9 cellular contexts compared by ENCODE assay signal in genomic region chr9:68560131-68560844, GRCh38. TPM values are rescaled to one million over a fixed set of nuclear protein-coding genes. Genes with fewer than 3 reads are reported as not detected.
A peak's percentile ranks its signal among the peaks of the same experiment; 100 is the strongest.
DNase-seq lines count a peak whose midpoint lies in the region; ATAC-seq and TF ChIP-seq lines count a peak whose summit lies in the region.
"Had no signal": no experiment of that assay in that cellular context is flagged by ENCODE, and none has a peak within 500 bp of the region (broad histone marks: within the 10 kb centered on the region; RNA-seq: fewer than 3 reads in every experiment).

No MANE protein-coding gene starts in this region.

- H4K91ac ChIP-seq in mesenchymal stem cell (ENCODE audit: low read length), result no peak overlapping the region

- ATAC-seq in HG03432 (IDR thresholded peaks at IDR 0.05; ENCODE audit: unreplicated experiment), result peak; percentile 75
- ATAC-seq in stimulated activated memory B cell treated with anti-CD40 and anti-IgM and Interleukin-4, amounts not matched to agents 10 μg/mL and 1 μg/mL and 100 μg/mL, for 72 hours, result peak; percentile 55

- H3K4me3 ChIP-seq in WI38 (ENCODE audit: low read depth, low read length) (peak overlapping the region; percentile 25), mesenchymal stem cell (ENCODE audit: insufficient read depth in 1 of 2, low read depth in 1 of 2, low read length in 2 of 2) (no peak overlapping the region), osteoblast (ENCODE audit: insufficient read depth, low read length) (no peak overlapping the region)
- H3K4me3 ChIP-seq in effector memory CD4-positive, alpha-beta T cell (ENCODE audit: insufficient read depth, low read depth, low read length, poor library complexity, severe bottlenecking), result no peak overlapping the region

- H3K4me2 ChIP-seq in mesenchymal stem cell (ENCODE audit: low read length, poor library complexity, severe bottlenecking) (no peak overlapping the region), osteoblast (ENCODE audit: insufficient read depth, low read length) (no peak overlapping the region)

- no peaks in the 10 kb centered on the region for H4K20me1 ChIP-seq in osteoblast (ENCODE audit: insufficient read depth, low read length)

- peaks cover 13% of the 10 kb centered on the region for H3K4me1 Mint-ChIP-seq in stimulated activated memory B cell treated with anti-CD40 and anti-IgM and Interleukin-4, amounts not matched to agents 10 μg/mL and 1 μg/mL and 100 μg/mL, for 72 hours

- no peaks in the 10 kb centered on the region for H3K36me3 Mint-ChIP-seq in stimulated activated memory B cell treated with anti-CD40 and anti-IgM and Interleukin-4, amounts not matched to agents 10 μg/mL and 1 μg/mL and 100 μg/mL, for 72 hours

- H3K4me3 Mint-ChIP-seq in stimulated activated memory B cell treated with anti-CD40 and anti-IgM and Interleukin-4, amounts not matched to agents 10 μg/mL and 1 μg/mL and 100 μg/mL, for 72 hours, result no peak overlapping the region
- H3K4me3 Mint-ChIP-seq: stimulated activated naive CD8-positive, alpha-beta T cell treated with anti-CD3 and anti-CD28 coated beads, Interleukin-15, Interleukin-2, amounts not matched to agents 100 ng/mL and 50 ng/mL, for 24 hours had no signal

- no peak overlapping the region for H2AK5ac ChIP-seq in mesenchymal stem cell (ENCODE audit: low read length, severe bottlenecking)

- no peak overlapping the region for H3K27ac Mint-ChIP-seq in stimulated activated memory B cell treated with anti-CD40 and anti-IgM and Interleukin-4, amounts not matched to agents 10 μg/mL and 1 μg/mL and 100 μg/mL, for 72 hours
- H3K27ac Mint-ChIP-seq: stimulated activated naive CD8-positive, alpha-beta T cell treated with anti-CD3 and anti-CD28 coated beads, Interleukin-15, Interleukin-2, amounts not matched to agents 100 ng/mL and 50 ng/mL, for 24 hours had no signal

- peak overlapping the region in 1 of 2 experiments; percentile 1 for H2BK12ac ChIP-seq in mesenchymal stem cell (ENCODE audit: low read length in 2 of 2)

- H3K27ac ChIP-seq in effector memory CD4-positive, alpha-beta T cell (ENCODE audit: insufficient read depth, low read length, poor library complexity, severe bottlenecking), result no peak overlapping the region
- no peak overlapping the region for H3K27ac ChIP-seq in mesenchymal stem cell (ENCODE audit: low read length, poor library complexity, severe bottlenecking)
- no peak overlapping the region for H3K27ac ChIP-seq in osteoblast (ENCODE audit: low read depth, low read length)

- H3K4me1 ChIP-seq in effector memory CD4-positive, alpha-beta T cell (ENCODE audit: control insufficient read depth, insufficient read depth, low read length, poor library complexity, severe bottlenecking), result peaks cover 4% of the 10 kb centered on the region
- H3K4me1 ChIP-seq in mesenchymal stem cell (ENCODE audit: control insufficient read depth, insufficient read depth, low read depth, low read length), result no peaks in the 10 kb centered on the region
- H3K4me1 ChIP-seq in osteoblast (ENCODE audit: insufficient read depth, low read length), result no peaks in the 10 kb centered on the region

- no peak overlapping the region for H4K8ac ChIP-seq in mesenchymal stem cell (ENCODE audit: low read length)

- no peaks in the 10 kb centered on the region for H3K9me3 Mint-ChIP-seq in stimulated activated memory B cell treated with anti-CD40 and anti-IgM and Interleukin-4, amounts not matched to agents 10 μg/mL and 1 μg/mL and 100 μg/mL, for 72 hours
- H3K9me3 Mint-ChIP-seq: stimulated activated naive CD8-positive, alpha-beta T cell treated with anti-CD3 and anti-CD28 coated beads, Interleukin-15, Interleukin-2, amounts not matched to agents 100 ng/mL and 50 ng/mL, for 24 hours had no signal

- DNase-seq in GDM1 (lab: John Stamatoyannopoulos, UW) (peak; percentile 30), mesenchymal stem cell (peak; percentile 58), osteoblast (ENCODE audit: insufficient read length, low spot score, missing footprints) (no peak), SW 1271 (lab: John Stamatoyannopoulos, UW) (no peak)
- peak in 2 of 3 donors; percentile 5 to 8 for DNase-seq in effector memory CD4-positive, alpha-beta T cell

- H3K9ac ChIP-seq in mesenchymal stem cell (ENCODE audit: low read length), result peak overlapping the region; percentile 24

- H3K9me3 ChIP-seq in effector memory CD4-positive, alpha-beta T cell (ENCODE audit: control insufficient read depth, low read length), result no peaks in the 10 kb centered on the region
- no peaks in the 10 kb centered on the region for H3K9me3 ChIP-seq in mesenchymal stem cell (ENCODE audit: control insufficient read depth, low read length)
- H3K9me3 ChIP-seq in osteoblast (ENCODE audit: low read depth, low read length), result no peaks in the 10 kb centered on the region

- H2BK120ac ChIP-seq in mesenchymal stem cell (ENCODE audit: low read depth, low read length), result no peak overlapping the region

- H3K79me1 ChIP-seq in mesenchymal stem cell (replicated peaks; ENCODE audit: low read length, poor library complexity, severe bottlenecking), result no peaks in the 10 kb centered on the region

- H3K14ac ChIP-seq in mesenchymal stem cell (ENCODE audit: low read length in 2 of 2), result no peak overlapping the region

- 46% methylated on average over 14 of the region's 14 CpGs for WGBS in mesenchymal stem cell

- no peak overlapping the region for H3K4ac ChIP-seq in mesenchymal stem cell (ENCODE audit: low read depth in 1 of 2, low read length in 2 of 2)

- TF ChIP-seq CTCF in WI38 (IDR thresholded peaks at IDR 0.05; ENCODE audit: low read depth, low read length), result peak; percentile 66
- TF ChIP-seq CTCF in osteoblast (IDR thresholded peaks at IDR 0.05; ENCODE audit: extremely low read depth, low read depth, low read length), result no peak

- no peak overlapping the region for H2BK15ac ChIP-seq in mesenchymal stem cell (ENCODE audit: low read depth, poor library complexity, severe bottlenecking)

- H2AFZ ChIP-seq in mesenchymal stem cell (ENCODE audit: low read depth, low read length) (peak overlapping the region; percentile 57), osteoblast (ENCODE audit: low read length) (no peak overlapping the region)

- H3K36me3 ChIP-seq in effector memory CD4-positive, alpha-beta T cell (ENCODE audit: control insufficient read depth, insufficient read depth, low read length), result no peaks in the 10 kb centered on the region
- H3K36me3 ChIP-seq in mesenchymal stem cell (ENCODE audit: control insufficient read depth in 1 of 2, insufficient read depth in 2 of 2, low read depth in 1 of 2, low read length in 2 of 2), result no peaks in the 10 kb centered on the region
- no peaks in the 10 kb centered on the region for H3K36me3 ChIP-seq in osteoblast (ENCODE audit: insufficient read depth, low read length)

- peaks cover 2% of the 10 kb centered on the region for H3K27me3 ChIP-seq in effector memory CD4-positive, alpha-beta T cell (replicated peaks; ENCODE audit: control insufficient read depth, insufficient read depth, low read length, poor library complexity, severe bottlenecking)
- no peaks in the 10 kb centered on the region for H3K27me3 ChIP-seq in mesenchymal stem cell (ENCODE audit: control insufficient read depth in 1 of 2, insufficient read depth in 1 of 2, low read length in 2 of 2)
- no peaks in the 10 kb centered on the region for H3K27me3 ChIP-seq in osteoblast (ENCODE audit: insufficient read depth, low read length)

- H3K27me3 Mint-ChIP-seq in stimulated activated memory B cell treated with anti-CD40 and anti-IgM and Interleukin-4, amounts not matched to agents 10 μg/mL and 1 μg/mL and 100 μg/mL, for 72 hours, result peaks cover 19% of the 10 kb centered on the region

- H3K18ac ChIP-seq in mesenchymal stem cell (ENCODE audit: low read depth in 1 of 2, low read length in 2 of 2), result peak overlapping the region in 1 of 2 experiments; percentile 74

- H3K79me2 ChIP-seq in osteoblast (ENCODE audit: insufficient read depth, low read length), result no peaks in the 10 kb centered on the region

- no peak overlapping the region for H3K23ac ChIP-seq in mesenchymal stem cell (ENCODE audit: low read length in 2 of 2)

- H2BK5ac ChIP-seq in mesenchymal stem cell (ENCODE audit: low read depth, low read length, poor library complexity, severe bottlenecking), result no peak overlapping the region

RNA-seq across cellular contexts. Expression of gene TMEM252, which starts 19.6 kb away (rescaled TPM):
- not detected for polyA plus RNA-seq in mesenchymal stem cell (2013, experiment 1 of 2)
- not detected for polyA plus RNA-seq in mesenchymal stem cell (2013, experiment 2 of 2)
- total RNA-seq in osteoblast, result not detected in 2 replicates

Comparison
In these comparisons a context has a peak if more than half of its experiments do, and no peak if none do; other contexts are left out.
1. DNase-seq: peak in GDM1 (single experiment), effector memory CD4-positive, alpha-beta T cell (2 of 3) and mesenchymal stem cell (single experiment); none in osteoblast (single experiment) and SW 1271 (0 of 2).